Comparison of ENCODE assay signal across 8 cellular contexts in genomic region chr3:143974181-143974876, GRCh38. TPM values are rescaled to one million over a fixed set of nuclear protein-coding genes. Genes with fewer than 3 reads are reported as not detected.
A peak's percentile ranks its signal among the peaks of the same experiment; 100 is the strongest.
DNase-seq lines count a peak whose midpoint lies in the region; ATAC-seq and TF ChIP-seq lines count a peak whose summit lies in the region.

No MANE protein-coding gene starts in this region.

- intact Hi-C loops in CD14-positive monocyte (cut with micrococcal nuclease), result loop anchor here in 1 of 2 donors (10.0 kb wide), 2 partner anchors 50 to 160 kb away; no protein-coding TSS in a partner anchor

- DNase-seq in CD14-positive monocyte (ENCODE audit: low spot score) (no peak), NB4 (ENCODE audit: low read depth) (no peak), coronary artery (ENCODE audit: low spot score) (no peak), nephron progenitor cell (no peak), Ammon's horn (ENCODE audit: low spot score) (no peak), NCI-H446 (lab: John Stamatoyannopoulos, UW) (no peak), iPS-NIHi7 (ENCODE audit: extremely low spot score) (no peak)

- TF ChIP-seq CTCF in CD14-positive monocyte (IDR thresholded peaks at IDR 0.05), result no peak
- TF ChIP-seq CTCF in NB4 (IDR thresholded peaks at IDR 0.05; ENCODE audit: low read depth, low read length), result no peak
- TF ChIP-seq CTCF in coronary artery (IDR thresholded peaks at IDR 0.05), result no peak
- no peak for TF ChIP-seq CTCF in nephron progenitor cell (IDR thresholded peaks at IDR 0.05)

- H3K4me3 Mint-ChIP-seq in CD14-positive monocyte (peak overlapping the region; percentile 91 to 99), nephron progenitor cell (peak overlapping the region; percentile 96)

- H3K4me1 Mint-ChIP-seq in CD14-positive monocyte (peaks cover 48% of the 10 kb centered on the region), nephron progenitor cell (peaks cover 52% of the 10 kb centered on the region)

- peak overlapping the region in 6 of 7 donors; percentile 53 to 99 (median 98) for H3K27ac Mint-ChIP-seq in CD14-positive monocyte
- H3K27ac Mint-ChIP-seq in nephron progenitor cell, result peak overlapping the region; percentile 69

- H3K9me3 Mint-ChIP-seq in CD14-positive monocyte (no peaks in the 10 kb centered on the region), nephron progenitor cell (peaks cover 5% of the 10 kb centered on the region)

- H3K36me3 Mint-ChIP-seq in CD14-positive monocyte, result no peaks in the 10 kb centered on the region
- peaks cover 10% of the 10 kb centered on the region for H3K36me3 Mint-ChIP-seq in nephron progenitor cell (ENCODE audit: low read depth)

- no peak for ATAC-seq in GM21825 (IDR thresholded peaks at IDR 0.05; ENCODE audit: unreplicated experiment)

- peaks cover 0 to 2% (median 0%) of the 10 kb centered on the region in 3 donors for H3K27me3 Mint-ChIP-seq in CD14-positive monocyte (ENCODE audit: low read depth in 3 of 3)
- H3K27me3 Mint-ChIP-seq in nephron progenitor cell (ENCODE audit: low read depth, poor library complexity), result peaks cover 9% of the 10 kb centered on the region

- TF ChIP-seq POLR2A in NB4 (IDR thresholded peaks at IDR 0.05; ENCODE audit: extremely low read depth, insufficient read length), result no peak

- H3K27ac ChIP-seq in coronary artery, result peak overlapping the region in 1 of 2 donors; percentile 36

- H3K4me3 ChIP-seq in NB4 (ENCODE audit: low read depth, low read length), result peak overlapping the region; percentile 87
- H3K4me3 ChIP-seq in coronary artery, result peak overlapping the region; percentile 93

RNA-seq across cellular contexts. Expression of gene DIPK2A, which starts 2.7 kb away (rescaled TPM):
- 10 to 100 TPM; 21.4 to 26.9 TPM for polyA plus RNA-seq in CD14-positive monocyte
